ENCODE assay signal across 3 cellular contexts in the genomic region with DNA sequence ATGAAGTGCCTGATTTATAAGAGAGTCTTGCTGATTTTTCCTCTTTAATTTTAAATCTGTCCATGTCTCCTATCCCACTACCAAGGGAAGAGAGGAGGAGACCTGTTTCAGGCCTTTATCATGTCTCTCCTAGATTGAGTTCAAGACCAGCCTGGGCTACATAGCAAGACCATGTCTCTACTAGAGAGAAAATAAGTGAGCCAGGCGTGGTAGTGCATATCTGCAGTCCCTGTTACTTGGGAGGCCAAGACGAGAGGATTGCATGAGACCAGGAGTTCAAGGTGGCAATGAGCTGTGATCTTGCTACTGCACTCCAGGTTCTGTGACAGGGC.
TF ChIP-seq lines count a peak whose summit lies in the region.

No MANE protein-coding gene starts in this region.

TF ChIP-seq in IMR-90, 13 proteins besides CTCF, POLR2A, EP300 and RAD21:
- TF ChIP-seq BHLHE40 (IDR thresholded peaks at IDR 0.05; ENCODE audit: low read depth, low read length) (no peak), MXI1 (IDR thresholded peaks at IDR 0.05; ENCODE audit: borderline replicate concordance, low read depth, low read length) (no peak), CEBPB (IDR thresholded peaks at IDR 0.05; ENCODE audit: low read depth, low read length) (no peak), MAZ (IDR thresholded peaks at IDR 0.05; ENCODE audit: borderline replicate concordance, low read depth, low read length) (no peak), RCOR1 (IDR thresholded peaks at IDR 0.05; ENCODE audit: insufficient replicate concordance, low read length) (no peak), RFX5 (IDR thresholded peaks at IDR 0.05; ENCODE audit: low read depth, low read length) (no peak), NFE2L2 (IDR thresholded peaks at IDR 0.05; ENCODE audit: low read depth, low read length) (no peak), CHD1 (IDR thresholded peaks at IDR 0.05; ENCODE audit: low read depth, low read length) (no peak)
- TF ChIP-seq, protein P1, sequence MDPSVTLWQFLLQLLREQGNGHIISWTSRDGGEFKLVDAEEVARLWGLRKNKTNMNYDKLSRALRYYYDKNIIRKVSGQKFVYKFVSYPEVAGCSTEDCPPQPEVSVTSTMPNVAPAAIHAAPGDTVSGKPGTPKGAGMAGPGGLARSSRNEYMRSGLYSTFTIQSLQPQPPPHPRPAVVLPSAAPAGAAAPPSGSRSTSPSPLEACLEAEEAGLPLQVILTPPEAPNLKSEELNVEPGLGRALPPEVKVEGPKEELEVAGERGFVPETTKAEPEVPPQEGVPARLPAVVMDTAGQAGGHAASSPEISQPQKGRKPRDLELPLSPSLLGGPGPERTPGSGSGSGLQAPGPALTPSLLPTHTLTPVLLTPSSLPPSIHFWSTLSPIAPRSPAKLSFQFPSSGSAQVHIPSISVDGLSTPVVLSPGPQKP (IDR thresholded peaks at IDR 0.05; ENCODE audit: borderline replicate concordance, low read depth, low read length), result no peak

TF ChIP-seq in HepG2, 621 proteins besides CTCF, POLR2A, EP300 and RAD21:
- 0 out of 2 replicates have a peak, but pooled peaks have one; percentile 55 for TF ChIP-seq ZMYM2 (CRISPR knock-in tag; IDR thresholded peaks at IDR 0.05)
- TF ChIP-seq MBD4 (IDR thresholded peaks at IDR 0.05; ENCODE audit: borderline replicate concordance, low read length), result 0 out of 2 replicates have a peak, but pooled peaks have one; percentile 41
- TF ChIP-seq TEAD3 (CRISPR knock-in tag; optimal IDR thresholded peaks at IDR 0.05; ENCODE audit: borderline replicate concordance), result peak; percentile 35
- 0 out of 2 replicates have a peak, but pooled peaks have one; percentile 39 for TF ChIP-seq SSRP1 (CRISPR knock-in tag; IDR thresholded peaks at IDR 0.05)
- no peak for TF ChIP-seq ARNT (IDR thresholded peaks at IDR 0.05)
- TF ChIP-seq, protein P2, sequence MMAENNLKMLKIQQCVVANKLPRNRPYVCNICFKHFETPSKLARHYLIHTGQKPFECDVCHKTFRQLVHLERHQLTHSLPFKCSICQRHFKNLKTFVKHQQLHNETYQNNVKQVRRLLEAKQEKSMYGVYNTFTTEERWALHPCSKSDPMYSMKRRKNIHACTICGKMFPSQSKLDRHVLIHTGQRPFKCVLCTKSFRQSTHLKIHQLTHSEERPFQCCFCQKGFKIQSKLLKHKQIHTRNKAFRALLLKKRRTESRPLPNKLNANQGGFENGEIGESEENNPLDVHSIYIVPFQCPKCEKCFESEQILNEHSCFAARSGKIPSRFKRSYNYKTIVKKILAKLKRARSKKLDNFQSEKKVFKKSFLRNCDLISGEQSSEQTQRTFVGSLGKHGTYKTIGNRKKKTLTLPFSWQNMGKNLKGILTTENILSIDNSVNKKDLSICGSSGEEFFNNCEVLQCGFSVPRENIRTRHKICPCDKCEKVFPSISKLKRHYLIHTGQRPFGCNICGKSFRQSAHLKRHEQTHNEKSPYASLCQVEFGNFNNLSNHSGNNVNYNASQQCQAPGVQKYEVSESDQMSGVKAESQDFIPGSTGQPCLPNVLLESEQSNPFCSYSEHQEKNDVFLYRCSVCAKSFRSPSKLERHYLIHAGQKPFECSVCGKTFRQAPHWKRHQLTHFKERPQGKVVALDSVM (CRISPR knock-in tag; IDR thresholded peaks at IDR 0.05), result peak; percentile 79; the same call in 1 of the 2 replicates
- TF ChIP-seq, protein P3, sequence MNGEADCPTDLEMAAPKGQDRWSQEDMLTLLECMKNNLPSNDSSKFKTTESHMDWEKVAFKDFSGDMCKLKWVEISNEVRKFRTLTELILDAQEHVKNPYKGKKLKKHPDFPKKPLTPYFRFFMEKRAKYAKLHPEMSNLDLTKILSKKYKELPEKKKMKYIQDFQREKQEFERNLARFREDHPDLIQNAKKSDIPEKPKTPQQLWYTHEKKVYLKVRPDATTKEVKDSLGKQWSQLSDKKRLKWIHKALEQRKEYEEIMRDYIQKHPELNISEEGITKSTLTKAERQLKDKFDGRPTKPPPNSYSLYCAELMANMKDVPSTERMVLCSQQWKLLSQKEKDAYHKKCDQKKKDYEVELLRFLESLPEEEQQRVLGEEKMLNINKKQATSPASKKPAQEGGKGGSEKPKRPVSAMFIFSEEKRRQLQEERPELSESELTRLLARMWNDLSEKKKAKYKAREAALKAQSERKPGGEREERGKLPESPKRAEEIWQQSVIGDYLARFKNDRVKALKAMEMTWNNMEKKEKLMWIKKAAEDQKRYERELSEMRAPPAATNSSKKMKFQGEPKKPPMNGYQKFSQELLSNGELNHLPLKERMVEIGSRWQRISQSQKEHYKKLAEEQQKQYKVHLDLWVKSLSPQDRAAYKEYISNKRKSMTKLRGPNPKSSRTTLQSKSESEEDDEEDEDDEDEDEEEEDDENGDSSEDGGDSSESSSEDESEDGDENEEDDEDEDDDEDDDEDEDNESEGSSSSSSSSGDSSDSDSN (CRISPR knock-in tag; IDR thresholded peaks at IDR 0.05), result no peak
- peak; percentile 32 for TF ChIP-seq ZNF781 (CRISPR knock-in tag; IDR thresholded peaks at IDR 0.05; ENCODE audit: borderline replicate concordance, not compliant biosample characterization)
- no peak for TF ChIP-seq ETV5 (CRISPR knock-in tag; IDR thresholded peaks at IDR 0.05; ENCODE audit: borderline replicate concordance)
- TF ChIP-seq FOXO1 (CRISPR knock-in tag; IDR thresholded peaks at IDR 0.05), result no peak
- TF ChIP-seq RBM22 (optimal IDR thresholded peaks at IDR 0.05; ENCODE audit: low read length), result peak; percentile 97
- TF ChIP-seq GZF1 (CRISPR knock-in tag; IDR thresholded peaks at IDR 0.05), result 0 out of 2 replicates have a peak, but pooled peaks have one; percentile 20

TF ChIP-seq in HEK293T, 16 proteins besides CTCF, POLR2A, EP300 and RAD21:
- TF ChIP-seq FOXM1 (IDR thresholded peaks at IDR 0.05; ENCODE audit: borderline replicate concordance) (no peak), FOXA1 (IDR thresholded peaks at IDR 0.05) (no peak)
